Comparison of ENCODE assay signal across 1 cellular context in the genomic region with DNA sequence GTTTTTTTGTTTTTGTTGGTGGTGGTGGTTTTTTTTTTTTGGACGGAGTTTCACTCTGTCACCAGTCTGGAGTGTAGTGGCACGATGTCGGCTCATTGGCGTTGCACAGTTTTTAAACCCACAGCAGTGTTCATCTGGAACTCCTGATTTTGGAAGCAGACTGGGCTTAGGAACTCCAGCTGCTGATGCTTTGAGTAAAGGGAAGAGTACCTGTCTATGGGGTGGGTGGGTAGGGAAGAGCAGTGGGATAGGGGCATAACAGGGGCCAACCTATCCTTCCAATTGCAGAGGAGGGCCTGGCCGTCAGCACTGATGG.
TF ChIP-seq lines count a peak whose summit lies in the region.

No MANE protein-coding gene starts in this region.

TF ChIP-seq in HepG2, 621 proteins besides CTCF, POLR2A, EP300 and RAD21:
- TF ChIP-seq ZNF326 (CRISPR knock-in tag; IDR thresholded peaks at IDR 0.05; ENCODE audit: borderline replicate concordance) (no peak), ZNF7 (CRISPR knock-in tag; IDR thresholded peaks at IDR 0.05) (no peak), ZSCAN12 (CRISPR knock-in tag; IDR thresholded peaks at IDR 0.05) (no peak), KAT7 (CRISPR knock-in tag; IDR thresholded peaks at IDR 0.05; ENCODE audit: borderline replicate concordance) (no peak), ZNF605 (CRISPR knock-in tag; IDR thresholded peaks at IDR 0.05) (no peak), ZNF615 (CRISPR knock-in tag; IDR thresholded peaks at IDR 0.05; ENCODE audit: borderline replicate concordance) (no peak), RARA (CRISPR knock-in tag; IDR thresholded peaks at IDR 0.05) (no peak), KDM2A (CRISPR knock-in tag; IDR thresholded peaks at IDR 0.05; ENCODE audit: borderline replicate concordance, low read depth) (no peak), HIVEP1 (CRISPR knock-in tag; IDR thresholded peaks at IDR 0.05) (no peak), MED13 (CRISPR knock-in tag; IDR thresholded peaks at IDR 0.05) (no peak)
- TF ChIP-seq, protein P1, sequence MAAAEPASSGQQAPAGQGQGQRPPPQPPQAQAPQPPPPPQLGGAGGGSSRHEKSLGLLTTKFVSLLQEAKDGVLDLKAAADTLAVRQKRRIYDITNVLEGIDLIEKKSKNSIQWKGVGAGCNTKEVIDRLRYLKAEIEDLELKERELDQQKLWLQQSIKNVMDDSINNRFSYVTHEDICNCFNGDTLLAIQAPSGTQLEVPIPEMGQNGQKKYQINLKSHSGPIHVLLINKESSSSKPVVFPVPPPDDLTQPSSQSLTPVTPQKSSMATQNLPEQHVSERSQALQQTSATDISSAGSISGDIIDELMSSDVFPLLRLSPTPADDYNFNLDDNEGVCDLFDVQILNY (CRISPR knock-in tag; conservative IDR thresholded peaks at IDR 0.05): no peak
- TF ChIP-seq, protein P2, sequence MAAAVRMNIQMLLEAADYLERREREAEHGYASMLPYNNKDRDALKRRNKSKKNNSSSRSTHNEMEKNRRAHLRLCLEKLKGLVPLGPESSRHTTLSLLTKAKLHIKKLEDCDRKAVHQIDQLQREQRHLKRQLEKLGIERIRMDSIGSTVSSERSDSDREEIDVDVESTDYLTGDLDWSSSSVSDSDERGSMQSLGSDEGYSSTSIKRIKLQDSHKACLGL (CRISPR knock-in tag; IDR thresholded peaks at IDR 0.05): no peak
- TF ChIP-seq, protein P3, sequence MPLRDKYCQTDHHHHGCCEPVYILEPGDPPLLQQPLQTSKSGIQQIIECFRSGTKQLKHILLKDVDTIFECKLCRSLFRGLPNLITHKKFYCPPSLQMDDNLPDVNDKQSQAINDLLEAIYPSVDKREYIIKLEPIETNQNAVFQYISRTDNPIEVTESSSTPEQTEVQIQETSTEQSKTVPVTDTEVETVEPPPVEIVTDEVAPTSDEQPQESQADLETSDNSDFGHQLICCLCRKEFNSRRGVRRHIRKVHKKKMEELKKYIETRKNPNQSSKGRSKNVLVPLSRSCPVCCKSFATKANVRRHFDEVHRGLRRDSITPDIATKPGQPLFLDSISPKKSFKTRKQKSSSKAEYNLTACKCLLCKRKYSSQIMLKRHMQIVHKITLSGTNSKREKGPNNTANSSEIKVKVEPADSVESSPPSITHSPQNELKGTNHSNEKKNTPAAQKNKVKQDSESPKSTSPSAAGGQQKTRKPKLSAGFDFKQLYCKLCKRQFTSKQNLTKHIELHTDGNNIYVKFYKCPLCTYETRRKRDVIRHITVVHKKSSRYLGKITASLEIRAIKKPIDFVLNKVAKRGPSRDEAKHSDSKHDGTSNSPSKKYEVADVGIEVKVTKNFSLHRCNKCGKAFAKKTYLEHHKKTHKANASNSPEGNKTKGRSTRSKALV (CRISPR knock-in tag; IDR thresholded peaks at IDR 0.05): no peak
